In genomic region chr17:4933646-4934045, GRCh38 we compare ENCODE assay signal across 19 cellular contexts. TPM values are rescaled to one million over a fixed set of nuclear protein-coding genes. Genes with fewer than 3 reads are reported as not detected.
DNase-seq lines count a peak whose midpoint lies in the region; ATAC-seq, FAIRE-seq and TF ChIP-seq lines count a peak whose summit lies in the region.
"Had no signal": no experiment of that assay in that cellular context is flagged by ENCODE, and none has a peak within 500 bp of the region (broad histone marks: within the 10 kb centered on the region; RNA-seq: fewer than 3 reads in every experiment).

No MANE protein-coding gene starts in this region.

- no peak for ATAC-seq in right cardiac atrium
- no peak for ATAC-seq in Right ventricle myocardium superior (ENCODE audit: poor library complexity)
- ATAC-seq in GM21786 (IDR thresholded peaks at IDR 0.05; ENCODE audit: unreplicated experiment): no peak

- intact Hi-C loops in right cardiac atrium (cut with DNase I) (loop anchor here in 1 of 4 donors (10.0 kb wide), 1 partner anchor 51 kb away; the partner anchor contains the start of gene CAMTA2), Right ventricle myocardium superior (cut with DNase I) (no loop called here)

- no peaks in the 10 kb centered on the region for H3K27me3 ChIP-seq in right cardiac atrium (ENCODE audit: control insufficient read depth, insufficient read depth)
- H3K27me3 ChIP-seq: testis had no signal

- peak overlapping the region; percentile 66 for H3K27ac ChIP-seq in right cardiac atrium (ENCODE audit: low read length)
- peak overlapping the region; percentile 27 for H3K27ac ChIP-seq in RWPE1
- H3K27ac ChIP-seq in caudate nucleus (ENCODE audit: low read depth, low read length): no peak overlapping the region
- H3K27ac ChIP-seq: testis had no signal

- TF ChIP-seq CTCF in RWPE1 (conservative IDR thresholded peaks at IDR 0.05; ENCODE audit: low read depth) (no peak), type B pancreatic cell (conservative IDR thresholded peaks at IDR 0.05) (no peak)

- no peaks in the 10 kb centered on the region for H3K9me3 ChIP-seq in right cardiac atrium (ENCODE audit: control insufficient read depth, low read length)
- H3K9me3 ChIP-seq: mucosa of descending colon, testis had no signal

- H3K27me3 Mint-ChIP-seq in immature natural killer cell (ENCODE audit: low read depth in 3 of 3) (peaks cover 6 to 12% (median 10%) of the 10 kb centered on the region in 3 donors), type B pancreatic cell (no peaks in the 10 kb centered on the region)

- no peaks in the 10 kb centered on the region for H3K9me3 Mint-ChIP-seq in immature natural killer cell
- H3K9me3 Mint-ChIP-seq in type B pancreatic cell: no peaks in the 10 kb centered on the region

- H3K27ac Mint-ChIP-seq in immature natural killer cell (peak overlapping the region in 4 of 6 donors; percentile 9 to 65 (median 44)), type B pancreatic cell (peak overlapping the region; percentile 70)

- H3K36me3 Mint-ChIP-seq in immature natural killer cell (peaks cover 0 to 25% (median 16%) of the 10 kb centered on the region in 3 donors), type B pancreatic cell (peaks cover 7% of the 10 kb centered on the region)

- H3K4me1 ChIP-seq in right cardiac atrium (ENCODE audit: control insufficient read depth, insufficient read depth, low read length): peaks cover 6% of the 10 kb centered on the region

- POLR2A ChIA-PET in RWPE1 (lab: Yijun Ruan, JAX; ENCODE audit: low non-redundant PET): interaction anchor here (0.5 kb wide), 1 partner anchor 251 kb away, joined by 3 read pairs; no protein-coding TSS in a partner anchor

- H3K4me1 Mint-ChIP-seq in immature natural killer cell: peaks cover 39 to 40% of the 10 kb centered on the region in 2 donors
- peaks cover 8% of the 10 kb centered on the region for H3K4me1 Mint-ChIP-seq in type B pancreatic cell (ENCODE audit: unreplicated experiment)

- H3K4me3 ChIP-seq in right cardiac atrium (ENCODE audit: low read length): no peak overlapping the region
- H3K4me3 ChIP-seq: mucosa of descending colon, testis had no signal

- CTCF ChIA-PET in RWPE1 (lab: Yijun Ruan, JAX): interaction anchor here (0.5 to 2.0 kb wide), 3 partner anchors 24 to 52 kb away, joined by 3 to 9 read pairs (median 4); partner anchors contain the start of gene CHRNE

- WGBS in right cardiac atrium: 80% methylated on average over 16 of the region's 16 CpGs

- FAIRE-seq in RCC 7860 (lab: Jason Lieb, UNC): no peak
- FAIRE-seq: endometrium had no signal

- DNase-seq in right cardiac atrium: no peak
- no peak for DNase-seq in Right ventricle myocardium superior
- DNase-seq in RWPE1 (ENCODE audit: low spot score): no peak
- no peak for DNase-seq in immature natural killer cell
- DNase-seq in type B pancreatic cell (ENCODE audit: extremely low spot score, unreplicated experiment): no peak
- DNase-seq in RCC 7860 (ENCODE audit: low spot score): no peak
- no peak for DNase-seq in caudate nucleus (lab: John Stamatoyannopoulos, UW)
- DNase-seq: activated T-cell treated with anti-CD3 and anti-CD28 coated beads, Interleukin-2, amount 50 U/mL, for 1 hour; amniotic stem cell; DMS 273 treated with DMSO at 0.1 percent for 48 hours; NCI-H187; NCI-H510A; testis had no signal

- H3K4me3 Mint-ChIP-seq in immature natural killer cell: peak overlapping the region; percentile 54 to 79 (median 72)
- H3K4me3 Mint-ChIP-seq in type B pancreatic cell: no peak overlapping the region

RNA-seq across cellular contexts. Expression of gene GP1BA, which starts 1.6 kb away (rescaled TPM):
- total RNA-seq in right cardiac atrium (under 1 TPM in 1 of 4 donors, not detected in 3; 0.23 TPM), Right ventricle myocardium superior (not detected), type B pancreatic cell (ENCODE audit: low replicate concordance) (not detected in 2 replicates)
- polyA plus RNA-seq in right cardiac atrium (0.16 TPM), immature natural killer cell (1 to 10 TPM in 1 of 3 donors, under 1 TPM in 1, not detected in 1; 0.38 to 1.3 TPM)
- total RNA-seq: chondrocyte, left colon, mucosa of descending colon, osteocyte had no signal

RNA-seq across cellular contexts. Expression of gene SLC25A11, which starts 6.2 kb away (rescaled TPM):
- 100 to 1,000 TPM; 162 to 230 (median 202) TPM for total RNA-seq in right cardiac atrium
- 200 TPM for polyA plus RNA-seq in right cardiac atrium
- total RNA-seq in Right ventricle myocardium superior: 208 TPM
- polyA plus RNA-seq in immature natural killer cell: 100 to 1,000 TPM; 139 to 196 (median 139) TPM
- total RNA-seq in type B pancreatic cell (ENCODE audit: low replicate concordance): 60.2 and 63.6 TPM in 2 replicates

RNA-seq across cellular contexts. Expression of gene RNF167, which starts 6.4 kb away (rescaled TPM):
- total RNA-seq in right cardiac atrium: 100 to 1,000 TPM in 1 of 4 donors, 10 to 100 TPM in 3; 76.6 to 108 (median 87.5) TPM
- polyA plus RNA-seq in right cardiac atrium: 124 TPM
- 85.8 TPM for total RNA-seq in Right ventricle myocardium superior
- polyA plus RNA-seq in immature natural killer cell: 10 to 100 TPM; 62.3 to 78.2 (median 73.1) TPM
- total RNA-seq in type B pancreatic cell (ENCODE audit: low replicate concordance): 98.8 and 132 TPM in 2 replicates

RNA-seq across cellular contexts. Expression of gene PFN1, which starts 14.7 kb away (rescaled TPM):
- total RNA-seq in right cardiac atrium: 100 to 1,000 TPM; 148 to 229 (median 201) TPM
- polyA plus RNA-seq in right cardiac atrium: 180 TPM
- 179 TPM for total RNA-seq in Right ventricle myocardium superior
- 1,000 to 10,000 TPM; 3,573 to 4,444 (median 3,740) TPM for polyA plus RNA-seq in immature natural killer cell
- total RNA-seq in type B pancreatic cell (ENCODE audit: low replicate concordance): 404 and 455 TPM in 2 replicates

RNA-seq across cellular contexts. Expression of gene ENO3, which starts 17.3 kb away (rescaled TPM):
- 100 to 1,000 TPM; 198 to 695 (median 246) TPM for total RNA-seq in right cardiac atrium
- polyA plus RNA-seq in right cardiac atrium: 455 TPM
- 534 TPM for total RNA-seq in Right ventricle myocardium superior
- 1 to 10 TPM; 1.6 to 4.2 (median 4.1) TPM for polyA plus RNA-seq in immature natural killer cell
- total RNA-seq in type B pancreatic cell (ENCODE audit: low replicate concordance): 4.8 and 24.0 TPM in 2 replicates
